ENCODE assay signal across 15 cellular contexts in the genomic region with DNA sequence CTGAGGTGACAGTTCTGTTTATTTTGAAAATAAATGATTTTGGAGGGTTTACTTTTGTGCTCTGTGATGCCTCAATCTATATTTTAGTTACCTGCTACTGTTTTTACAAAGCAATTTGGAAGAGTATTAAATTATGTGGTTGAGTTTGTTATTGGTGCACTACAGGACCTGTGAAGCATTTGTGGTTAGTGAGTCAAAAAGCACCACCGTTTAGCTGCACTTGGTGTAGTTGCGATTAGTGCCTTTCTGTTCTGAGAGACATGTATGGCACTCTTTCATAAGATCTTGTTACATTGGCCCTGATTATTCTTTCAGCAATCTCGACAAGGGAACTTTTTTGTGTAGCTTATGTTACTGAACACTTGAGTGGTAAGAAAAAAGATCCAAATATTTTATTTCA.
DNase-seq lines count a peak whose midpoint lies in the region; ATAC-seq and TF ChIP-seq lines count a peak whose summit lies in the region.
"Had no signal": no experiment of that assay in that cellular context is flagged by ENCODE, and none has a peak within 500 bp of the region (broad histone marks: within the 10 kb centered on the region; RNA-seq: fewer than 3 reads in every experiment).

No MANE protein-coding gene starts in this region.

- no peak overlapping the region for H3K4me3 Mint-ChIP-seq in activated naive CD8-positive, alpha-beta T cell treated with anti-CD3 and anti-CD28 coated beads, Interleukin-2, amount 50 U/mL, for 24 hours
- no peak overlapping the region for H3K4me3 Mint-ChIP-seq in activated naive CD8-positive, alpha-beta T cell treated with anti-CD3 and anti-CD28 coated beads for 36 hours
- H3K4me3 Mint-ChIP-seq in T-helper 17 cell (no peak overlapping the region), type B pancreatic cell (no peak overlapping the region)
- H3K4me3 Mint-ChIP-seq: activated CD4-positive, alpha-beta T cell treated with anti-CD3 and anti-CD28 coated beads, Interleukin-2, amount 10 ng/mL, durations not matched to agents 7 days and 5 days; IgD-negative memory B cell; stimulated activated naive CD8-positive, alpha-beta T cell treated with anti-CD3 and anti-CD28 coated beads, Interleukin-15, Interleukin-2, amounts not matched to agents 100 ng/mL and 50 ng/mL, for 24 hours had no signal

- no peaks in the 10 kb centered on the region for H3K9me3 ChIP-seq in T-helper 17 cell (ENCODE audit: control insufficient read depth, low read length, poor library complexity, severe bottlenecking)

- H3K27me3 Mint-ChIP-seq in activated naive CD8-positive, alpha-beta T cell treated with anti-CD3 and anti-CD28 coated beads, Interleukin-2, amount 50 U/mL, for 24 hours: no peaks in the 10 kb centered on the region
- no peaks in the 10 kb centered on the region for H3K27me3 Mint-ChIP-seq in activated naive CD8-positive, alpha-beta T cell treated with anti-CD3 and anti-CD28 coated beads for 36 hours
- no peaks in the 10 kb centered on the region for H3K27me3 Mint-ChIP-seq in T-helper 17 cell
- H3K27me3 Mint-ChIP-seq in type B pancreatic cell: no peaks in the 10 kb centered on the region
- H3K27me3 Mint-ChIP-seq: activated CD4-positive, alpha-beta T cell treated with anti-CD3 and anti-CD28 coated beads, Interleukin-2, amount 10 ng/mL, durations not matched to agents 7 days and 5 days; IgD-negative memory B cell; stimulated activated naive CD8-positive, alpha-beta T cell treated with anti-CD3 and anti-CD28 coated beads, Interleukin-15, Interleukin-2, amounts not matched to agents 100 ng/mL and 50 ng/mL, for 24 hours had no signal

- peaks cover 7% of the 10 kb centered on the region for H3K4me1 Mint-ChIP-seq in activated naive CD8-positive, alpha-beta T cell treated with anti-CD3 and anti-CD28 coated beads, Interleukin-2, amount 50 U/mL, for 24 hours
- peaks cover 6% of the 10 kb centered on the region for H3K4me1 Mint-ChIP-seq in activated naive CD8-positive, alpha-beta T cell treated with anti-CD3 and anti-CD28 coated beads for 36 hours
- H3K4me1 Mint-ChIP-seq in T-helper 17 cell (peaks cover 8% of the 10 kb centered on the region), type B pancreatic cell (ENCODE audit: unreplicated experiment) (no peaks in the 10 kb centered on the region)

- H3K9me3 Mint-ChIP-seq in activated naive CD8-positive, alpha-beta T cell treated with anti-CD3 and anti-CD28 coated beads, Interleukin-2, amount 50 U/mL, for 24 hours: no peaks in the 10 kb centered on the region
- no peaks in the 10 kb centered on the region for H3K9me3 Mint-ChIP-seq in activated naive CD8-positive, alpha-beta T cell treated with anti-CD3 and anti-CD28 coated beads for 36 hours
- no peaks in the 10 kb centered on the region for H3K9me3 Mint-ChIP-seq in type B pancreatic cell
- H3K9me3 Mint-ChIP-seq: activated CD4-positive, alpha-beta T cell treated with anti-CD3 and anti-CD28 coated beads, Interleukin-2, amount 10 ng/mL, durations not matched to agents 7 days and 5 days; activated naive CD4-positive, alpha-beta T cell treated with anti-CD3 and anti-CD28 coated beads, Interleukin-2, amount 50 U/mL, for 72 hours; IgD-negative memory B cell; stimulated activated naive CD8-positive, alpha-beta T cell treated with anti-CD3 and anti-CD28 coated beads, Interleukin-15, Interleukin-2, amounts not matched to agents 100 ng/mL and 50 ng/mL, for 24 hours had no signal

- DNase-seq in activated naive CD8-positive, alpha-beta T cell treated with anti-CD3 and anti-CD28 coated beads, Interleukin-2, amount 50 U/mL, for 24 hours: no peak
- DNase-seq in activated naive CD8-positive, alpha-beta T cell treated with anti-CD3 and anti-CD28 coated beads for 36 hours: no peak
- DNase-seq in T-helper 17 cell (no peak), OCI-M1 (lab: John Stamatoyannopoulos, UW) (no peak), type B pancreatic cell (ENCODE audit: extremely low spot score, unreplicated experiment) (no peak), NCI-H2196 (lab: John Stamatoyannopoulos, UW; ENCODE audit: unreplicated experiment) (no peak)
- DNase-seq in stimulated activated naive CD8-positive, alpha-beta T cell treated with anti-CD3 and anti-CD28 coated beads, Interleukin-15, Interleukin-2, amounts not matched to agents 100 U/mL and 50 U/mL, for 24 hours: no peak
- DNase-seq: activated CD4-positive, alpha-beta T cell treated with anti-CD3 and anti-CD28 coated beads, Interleukin-2, amount 10 ng/mL, durations not matched to agents 7 days and 5 days; DMS79; dorsolateral prefrontal cortex; head of caudate nucleus had no signal

- ATAC-seq in activated naive CD8-positive, alpha-beta T cell treated with anti-CD3 and anti-CD28 coated beads, Interleukin-2, amount 50 U/mL, for 24 hours: peak; percentile 57
- ATAC-seq in HG02938 (IDR thresholded peaks at IDR 0.05; ENCODE audit: unreplicated experiment): peak; percentile 75
- no peak for ATAC-seq in T-helper 17 cell
- ATAC-seq in stimulated activated naive CD8-positive, alpha-beta T cell treated with anti-CD3 and anti-CD28 coated beads, Interleukin-15, Interleukin-2, amounts not matched to agents 100 U/mL and 50 U/mL, for 24 hours: peak; percentile 61

- no peak for TF ChIP-seq CTCF in type B pancreatic cell (conservative IDR thresholded peaks at IDR 0.05)

- H3K36me3 Mint-ChIP-seq in activated naive CD8-positive, alpha-beta T cell treated with anti-CD3 and anti-CD28 coated beads, Interleukin-2, amount 50 U/mL, for 24 hours (ENCODE audit: low read depth): peaks cover 2% of the 10 kb centered on the region
- H3K36me3 Mint-ChIP-seq in activated naive CD8-positive, alpha-beta T cell treated with anti-CD3 and anti-CD28 coated beads for 36 hours: peaks cover 6% of the 10 kb centered on the region
- H3K36me3 Mint-ChIP-seq in T-helper 17 cell (ENCODE audit: low read depth) (peaks cover 5% of the 10 kb centered on the region), type B pancreatic cell (no peaks in the 10 kb centered on the region)
- H3K36me3 Mint-ChIP-seq: activated naive CD4-positive, alpha-beta T cell treated with anti-CD3 and anti-CD28 coated beads, Interleukin-2, amount 50 U/mL, for 72 hours had no signal

- no peak overlapping the region for H3K27ac Mint-ChIP-seq in activated naive CD8-positive, alpha-beta T cell treated with anti-CD3 and anti-CD28 coated beads, Interleukin-2, amount 50 U/mL, for 24 hours
- no peak overlapping the region for H3K27ac Mint-ChIP-seq in activated naive CD8-positive, alpha-beta T cell treated with anti-CD3 and anti-CD28 coated beads for 36 hours
- H3K27ac Mint-ChIP-seq in T-helper 17 cell (peak overlapping the region; percentile 37), type B pancreatic cell (no peak overlapping the region)
- H3K27ac Mint-ChIP-seq: activated CD4-positive, alpha-beta T cell treated with anti-CD3 and anti-CD28 coated beads, Interleukin-2, amount 10 ng/mL, durations not matched to agents 7 days and 5 days; IgD-negative memory B cell; stimulated activated naive CD8-positive, alpha-beta T cell treated with anti-CD3 and anti-CD28 coated beads, Interleukin-15, Interleukin-2, amounts not matched to agents 100 ng/mL and 50 ng/mL, for 24 hours had no signal
